In genomic region chr13:28864544-28864943, GRCh38 we compare ENCODE assay signal across 22 cellular contexts. TPM values are rescaled to one million over a fixed set of nuclear protein-coding genes. Genes with fewer than 3 reads are reported as not detected.
DNase-seq lines count a peak whose midpoint lies in the region; ATAC-seq and TF ChIP-seq lines count a peak whose summit lies in the region.
"Had no signal": no experiment of that assay in that cellular context is flagged by ENCODE, and none has a peak within 500 bp of the region (broad histone marks: within the 10 kb centered on the region; RNA-seq: fewer than 3 reads in every experiment).

No MANE protein-coding gene starts in this region.

- DNase-seq in Karpas-422 (no peak), suprapubic skin (ENCODE audit: low spot score in 2 of 2) (no peak)
- DNase-seq in stimulated activated CD4-positive, alpha-beta T cell treated with anti-CD3 and anti-CD28 coated beads, Interleukin-15, amount 100 ng/mL, for 24 hours: no peak
- DNase-seq: ACHN; BE2C; C1 segment of cervical spinal cord; CD4-positive, CD25-positive, alpha-beta regulatory T cell; CD8-positive, alpha-beta memory T cell; COR-L47; DMS 273 treated with DMSO at 0.1 percent for 48 hours; DMS53; DND-41; EL; GOT3; H7; HFFc6; IMR-90 had no signal

- ATAC-seq in GM18868 (IDR thresholded peaks at IDR 0.05; ENCODE audit: unreplicated experiment): peak; percentile 76
- peak; percentile 62 for ATAC-seq in HG02759 (IDR thresholded peaks at IDR 0.05; ENCODE audit: unreplicated experiment)
- no peak for ATAC-seq in GM18517 (IDR thresholded peaks at IDR 0.05; ENCODE audit: unreplicated experiment)
- ATAC-seq: HCT116, K562 had no signal

- H3K4me2 ChIP-seq in Karpas-422 (ENCODE audit: low read depth, low read length, poor library complexity, severe bottlenecking): peak overlapping the region; percentile 59

- no peaks in the 10 kb centered on the region for H3K9me2 ChIP-seq in Karpas-422 (replicated peaks; ENCODE audit: insufficient read depth, low read length)

- no peak overlapping the region for H3K9ac ChIP-seq in Karpas-422 (ENCODE audit: low read length)

- peaks cover 54% of the 10 kb centered on the region for H3K4me1 ChIP-seq in Karpas-422 (ENCODE audit: low read length)
- no peaks in the 10 kb centered on the region for H3K4me1 ChIP-seq in suprapubic skin
- H3K4me1 ChIP-seq: BE2C had no signal

- 48% methylated on average over 1 of the region's 1 CpG for WGBS in suprapubic skin

- no peak for TF ChIP-seq CTCF in suprapubic skin (IDR thresholded peaks at IDR 0.05)

- no peaks in the 10 kb centered on the region for H3K79me2 ChIP-seq in Karpas-422 (ENCODE audit: low read length)

- H3K27ac ChIP-seq in Karpas-422 (ENCODE audit: low read length) (peak overlapping the region; percentile 40; the same call in 1 of the 2 replicates), suprapubic skin (no peak overlapping the region)

- no peak overlapping the region for H2AFZ ChIP-seq in Karpas-422 (ENCODE audit: low read length)

- H3K27me3 ChIP-seq in Karpas-422 (ENCODE audit: low read length) (no peaks in the 10 kb centered on the region), suprapubic skin (peaks cover 6% of the 10 kb centered on the region)
- H3K27me3 ChIP-seq: BE2C had no signal

- no peaks in the 10 kb centered on the region for H4K20me1 ChIP-seq in Karpas-422 (ENCODE audit: insufficient read depth, low read depth, low read length)

- H3K4me3 ChIP-seq in Karpas-422 (ENCODE audit: low read length) (0 out of 2 replicates have a peak overlapping the region, but pooled peaks have one; percentile 23), suprapubic skin (no peak overlapping the region)
- H3K4me3 ChIP-seq: K562 had no signal

- H3K36me3 ChIP-seq in Karpas-422 (ENCODE audit: insufficient read depth, low read length): no peaks in the 10 kb centered on the region
- no peaks in the 10 kb centered on the region for H3K36me3 ChIP-seq in suprapubic skin
- H3K36me3 ChIP-seq: BE2C had no signal

- no peak for TF ChIP-seq POLR2A in suprapubic skin (IDR thresholded peaks at IDR 0.05)

- no peak for TF ChIP-seq EP300 in suprapubic skin (IDR thresholded peaks at IDR 0.05)

- no peaks in the 10 kb centered on the region for H3K9me3 ChIP-seq in Karpas-422 (ENCODE audit: low read length)
- H3K9me3 ChIP-seq in suprapubic skin: no peaks in the 10 kb centered on the region
- H3K9me3 ChIP-seq: BE2C had no signal

RNA-seq across cellular contexts. Expression of gene MTUS2, which starts 44.4 kb away (rescaled TPM):
- 4.7 and 6.6 TPM in 2 replicates for total RNA-seq in Karpas-422 (2014; rRNA removed; shearing (Covaris generic); ENCODE audit: low replicate concordance)
- under 1 TPM in 3 of 4 donors, not detected in 1; 0.26 to 0.72 (median 0.38) TPM for total RNA-seq in suprapubic skin
- total RNA-seq: CD4-positive, CD25-positive, alpha-beta regulatory T cell; CD8-positive, alpha-beta memory T cell had no signal
